In the genomic region with DNA sequence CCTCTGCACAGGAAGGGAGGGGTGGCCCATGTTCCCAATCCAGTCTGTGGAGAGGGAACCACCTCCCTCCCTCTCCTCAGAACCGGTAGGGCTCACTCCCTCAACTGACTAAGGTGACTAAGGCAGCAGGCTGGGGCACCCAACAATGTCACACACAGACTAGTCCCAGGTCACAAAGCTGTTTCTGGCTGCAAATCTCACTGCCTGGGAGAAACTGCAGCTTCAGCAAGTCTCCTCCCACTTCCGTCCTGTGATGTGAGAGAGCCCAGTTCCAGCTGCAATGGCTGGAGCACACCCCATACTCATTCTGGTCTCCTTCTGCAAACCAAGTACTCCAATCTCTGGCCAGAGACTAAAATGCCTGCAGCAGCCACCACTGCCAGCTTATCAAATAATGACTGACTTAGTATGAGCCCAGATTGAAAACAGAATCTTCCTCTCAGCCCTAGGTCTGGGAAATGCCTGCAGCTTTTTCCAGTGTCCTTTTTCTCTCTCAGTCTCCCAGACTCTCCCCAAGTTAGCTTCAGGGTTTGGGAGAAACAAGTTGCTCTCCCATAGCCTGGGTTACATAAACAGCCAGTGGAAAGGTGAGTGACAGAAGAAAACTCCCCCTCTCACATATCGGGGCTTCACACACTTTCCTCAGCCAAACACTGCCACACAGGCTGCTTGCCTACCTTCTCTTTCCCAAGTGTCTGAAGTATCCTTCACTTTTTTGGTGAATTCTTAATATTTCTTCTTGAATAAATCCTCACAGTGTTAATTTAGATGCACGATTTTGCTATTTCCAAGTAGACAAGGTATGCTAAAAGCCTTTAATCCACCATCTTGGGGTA, we compare ENCODE assay signal across 8 cellular contexts.
DNase-seq lines count a peak whose midpoint lies in the region; ATAC-seq and TF ChIP-seq lines count a peak whose summit lies in the region.

No MANE protein-coding gene starts in this region.

- TF ChIP-seq EP300 in ovary (IDR thresholded peaks at IDR 0.05), result no peak

- no peaks in the 10 kb centered on the region for H3K9me3 ChIP-seq in mucosa of descending colon
- no peaks in the 10 kb centered on the region for H3K9me3 ChIP-seq in esophagus squamous epithelium
- H3K9me3 ChIP-seq in ovary, result no peaks in the 10 kb centered on the region

- peak overlapping the region; percentile 77 for H3K27ac Mint-ChIP-seq in central memory CD8-positive, alpha-beta T cell (ENCODE audit: low read depth)

- 17 to 19% methylated on average over 3 to 4 of the region's 4 CpGs for whole genome bisulfite sequencing in esophagus squamous epithelium, 2 donors
- WGBS in ovary, 3 donors, result 10 to 13% (median 12%) methylated on average over 4 of the region's 4 CpGs

- peaks cover 20% of the 10 kb centered on the region for H3K4me1 Mint-ChIP-seq in central memory CD8-positive, alpha-beta T cell

- H3K27me3 ChIP-seq in esophagus squamous epithelium (no peaks in the 10 kb centered on the region), ovary (no peaks in the 10 kb centered on the region)

- H3K36me3 ChIP-seq in mucosa of descending colon (ENCODE audit: low read depth), result no peaks in the 10 kb centered on the region
- H3K36me3 ChIP-seq in esophagus squamous epithelium, result no peaks in the 10 kb centered on the region
- no peaks in the 10 kb centered on the region for H3K36me3 ChIP-seq in ovary

- no peak for TF ChIP-seq CTCF in mucosa of descending colon (IDR thresholded peaks at IDR 0.05)
- TF ChIP-seq CTCF in esophagus squamous epithelium (IDR thresholded peaks at IDR 0.05), result no peak
- TF ChIP-seq CTCF in ovary (IDR thresholded peaks at IDR 0.05), result no peak

- peak overlapping the region; percentile 50 for H3K4me3 Mint-ChIP-seq in central memory CD8-positive, alpha-beta T cell

- TF ChIP-seq POLR2A in esophagus squamous epithelium (IDR thresholded peaks at IDR 0.05) (no peak), ovary (IDR thresholded peaks at IDR 0.05) (no peak)

- intact Hi-C loops in mucosa of descending colon (cut with DNase I, micrococcal nuclease), result no loop called here
- intact Hi-C loops in esophagus squamous epithelium (cut with DNase I), result no loop called here
- intact Hi-C loops in ovary (cut with DNase I), result no loop called here

- H3K4me1 ChIP-seq in mucosa of descending colon (ENCODE audit: low read depth) (no peaks in the 10 kb centered on the region), esophagus squamous epithelium (peaks cover 0 to 15% (median 4%) of the 10 kb centered on the region in 3 donors), ovary (ENCODE audit: insufficient read depth) (no peaks in the 10 kb centered on the region)

- ATAC-seq in GM18858 (IDR thresholded peaks at IDR 0.05; ENCODE audit: unreplicated experiment) (peak; percentile 94), HG02973 (IDR thresholded peaks at IDR 0.05; ENCODE audit: unreplicated experiment) (peak; percentile 93), mucosa of descending colon (peak; percentile 78)
- peak; percentile 56 for ATAC-seq in central memory CD8-positive, alpha-beta T cell (replicated peaks; ENCODE audit: extremely low read depth, poor library complexity, severe bottlenecking)

- no peak overlapping the region for H3K4me3 ChIP-seq in mucosa of descending colon
- H3K4me3 ChIP-seq in esophagus squamous epithelium, result no peak overlapping the region
- no peak overlapping the region for H3K4me3 ChIP-seq in ovary

- H3K27me3 Mint-ChIP-seq in central memory CD8-positive, alpha-beta T cell, result no peaks in the 10 kb centered on the region

- H3K27ac ChIP-seq in esophagus squamous epithelium, result peak overlapping the region in 2 of 4 donors; percentile 16 to 27
- H3K27ac ChIP-seq in ovary, result no peak overlapping the region

- DNase-seq in AG08396 (ENCODE audit: low spot score), result peak; percentile 39
- peak; percentile 54 for DNase-seq in OCI-M1 (lab: John Stamatoyannopoulos, UW)
- DNase-seq in central memory CD8-positive, alpha-beta T cell (ENCODE audit: low spot score in 2 of 2), result no peak
- DNase-seq in mucosa of descending colon, result peak in 1 of 3 donors; percentile 35
- no peak for DNase-seq in esophagus squamous epithelium (lab: John Stamatoyannopoulos, UW)
- DNase-seq in ovary, result no peak

- no peaks in the 10 kb centered on the region for H3K9me3 Mint-ChIP-seq in central memory CD8-positive, alpha-beta T cell

- H3K36me3 Mint-ChIP-seq in central memory CD8-positive, alpha-beta T cell (ENCODE audit: insufficient read depth), result peaks cover 2% of the 10 kb centered on the region

Comparison
In these comparisons a context has a peak if more than half of its experiments do, and no peak if none do; other contexts are left out.
1. DNase-seq: peak in AG08396 (single experiment) and OCI-M1 (single experiment); none in central memory CD8-positive, alpha-beta T cell (0 of 2), esophagus squamous epithelium (single experiment) and ovary (0 of 5).
2. Peak in every context shown above with its lines, with median percentiles within 50 percentile points of each other: ATAC-seq.